ENCODE assay signal across 18 cellular contexts in the genomic region with DNA sequence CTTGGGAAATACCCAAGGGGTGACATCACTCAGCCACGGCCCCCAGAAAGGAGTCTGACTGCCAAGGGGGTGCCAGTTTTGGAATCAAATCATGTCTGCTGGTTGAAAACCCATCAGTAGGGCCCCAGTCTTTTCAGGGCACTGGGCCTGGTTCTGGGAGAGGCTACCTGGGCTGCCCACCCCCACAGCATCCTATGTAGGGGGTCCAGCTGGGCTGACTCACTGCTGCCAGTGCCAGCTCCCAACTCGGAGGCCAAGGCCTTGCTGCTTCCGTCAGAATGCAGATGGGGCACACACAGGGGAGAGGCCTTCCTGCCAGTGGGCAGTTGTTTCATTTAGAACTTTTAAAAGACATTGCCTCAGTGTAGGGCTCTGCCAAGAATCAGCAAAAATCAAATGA. TPM values are rescaled to one million over a fixed set of nuclear protein-coding genes. Genes with fewer than 3 reads are reported as not detected.
"Had no signal": no experiment of that assay in that cellular context is flagged by ENCODE, and none has a peak within 500 bp of the region (broad histone marks: within the 10 kb centered on the region; RNA-seq: fewer than 3 reads in every experiment).

No MANE protein-coding gene starts in this region.

- H3K36me3 ChIP-seq: colonic mucosa, lower lobe of right lung, transverse colon had no signal

- H3K4me1 ChIP-seq: ascending aorta, colonic mucosa had no signal

- H3K27me3 ChIP-seq: ascending aorta, colonic mucosa, transverse colon had no signal

- ATAC-seq: left cardiac atrium, lower lobe of right lung, mucosa of descending colon, natural killer cell, sciatic nerve had no signal

- H3K36me3 Mint-ChIP-seq: activated CD4-positive, alpha-beta memory T cell treated with anti-CD3 and anti-CD28 coated beads for 36 hours; natural killer cell had no signal

- H3K4me3 ChIP-seq: ascending aorta, colonic mucosa, lower lobe of right lung, mucosa of descending colon, transverse colon had no signal

- H3K27ac ChIP-seq: ascending aorta, colonic mucosa, lower lobe of right lung, transverse colon, VCaP had no signal

- H3K9me3 ChIP-seq: ascending aorta, colonic mucosa, lower lobe of right lung, mucosa of descending colon, transverse colon had no signal

- H3K4me3 Mint-ChIP-seq: activated CD4-positive, alpha-beta memory T cell treated with anti-CD3 and anti-CD28 coated beads for 36 hours; natural killer cell had no signal

- H3K9me3 Mint-ChIP-seq: activated CD4-positive, alpha-beta memory T cell treated with anti-CD3 and anti-CD28 coated beads for 36 hours; natural killer cell had no signal

- DNase-seq: activated CD4-positive, alpha-beta memory T cell treated with anti-CD3 and anti-CD28 coated beads for 36 hours; colonic mucosa; effector memory CD4-positive, alpha-beta T cell; glutamatergic neuron; left cardiac atrium; lower lobe of right lung; mucosa of descending colon; natural killer cell; stimulated activated CD4-positive, alpha-beta T cell treated with anti-CD3 and anti-CD28 coated beads, Interleukin-12 subunit alpha, Interleukin-12 subunit beta, amount 100 ng/mL, for 4 hours; stimulated activated naive CD4-positive, alpha-beta T cell; T-helper 9 cell; transverse colon had no signal

- H3K27ac Mint-ChIP-seq: activated CD4-positive, alpha-beta memory T cell treated with anti-CD3 and anti-CD28 coated beads for 36 hours; natural killer cell had no signal

RNA-seq across cellular contexts. Expression of gene DMBT1, which starts 39.5 kb away (rescaled TPM):
- total RNA-seq: activated CD4-positive, alpha-beta memory T cell treated with anti-CD3 and anti-CD28 coated beads for 36 hours; ascending aorta; epithelial cell of proximal tubule; fibroblast of villous mesenchyme; left cardiac atrium; natural killer cell; pulmonary artery endothelial cell; sciatic nerve had no signal

RNA-seq across cellular contexts. Expression of gene HTRA1, which starts 59.7 kb away (rescaled TPM):
- total RNA-seq: activated CD4-positive, alpha-beta memory T cell treated with anti-CD3 and anti-CD28 coated beads for 36 hours; natural killer cell had no signal
